In genomic region chr4:140469806-140470733, GRCh38 we compare ENCODE assay signal across 19 cellular contexts. TPM values are rescaled to one million over a fixed set of nuclear protein-coding genes. Genes with fewer than 3 reads are reported as not detected.
"Had no signal": no experiment of that assay in that cellular context is flagged by ENCODE, and none has a peak within 500 bp of the region (broad histone marks: within the 10 kb centered on the region; RNA-seq: fewer than 3 reads in every experiment).

No MANE protein-coding gene starts in this region.

- H3K27ac Mint-ChIP-seq: activated CD4-positive, alpha-beta T cell treated with anti-CD3 and anti-CD28 coated beads, Interleukin-2, amount 10 ng/mL, durations not matched to agents 7 days and 5 days; activated naive CD8-positive, alpha-beta T cell treated with anti-CD3 and anti-CD28 coated beads, Interleukin-2, amount 50 U/mL, for 24 hours; naive thymus-derived CD4-positive, alpha-beta T cell had no signal

- H3K9me3 ChIP-seq: colonic mucosa, gastrocnemius medialis, stomach, uterus had no signal

- H3K27ac ChIP-seq: cardiac muscle cell, colonic mucosa, gastrocnemius medialis, skin epidermis, stomach, uterus, WERI-Rb-1 had no signal

- H3K9me3 Mint-ChIP-seq: activated CD4-positive, alpha-beta T cell treated with anti-CD3 and anti-CD28 coated beads, Interleukin-2, amount 10 ng/mL, durations not matched to agents 7 days and 5 days; activated naive CD8-positive, alpha-beta T cell treated with anti-CD3 and anti-CD28 coated beads, Interleukin-2, amount 50 U/mL, for 24 hours; naive thymus-derived CD4-positive, alpha-beta T cell had no signal

- H3K4me1 Mint-ChIP-seq: activated CD4-positive, alpha-beta T cell treated with anti-CD3 and anti-CD28 coated beads, Interleukin-2, amount 10 ng/mL, durations not matched to agents 7 days and 5 days; activated naive CD8-positive, alpha-beta T cell treated with anti-CD3 and anti-CD28 coated beads, Interleukin-2, amount 50 U/mL, for 24 hours; naive thymus-derived CD4-positive, alpha-beta T cell had no signal

- H3K4me3 ChIP-seq: cardiac muscle cell, colonic mucosa, gastrocnemius medialis, skin epidermis, stomach, uterus had no signal

- H3K36me3 ChIP-seq: cardiac muscle cell, colonic mucosa, gastrocnemius medialis, stomach, uterus, WERI-Rb-1 had no signal

- H3K4me1 ChIP-seq: colonic mucosa, gastrocnemius medialis, stomach, uterus had no signal

- H3K4me3 Mint-ChIP-seq: activated CD4-positive, alpha-beta T cell treated with anti-CD3 and anti-CD28 coated beads, Interleukin-2, amount 10 ng/mL, durations not matched to agents 7 days and 5 days; activated naive CD8-positive, alpha-beta T cell treated with anti-CD3 and anti-CD28 coated beads, Interleukin-2, amount 50 U/mL, for 24 hours; naive thymus-derived CD4-positive, alpha-beta T cell had no signal

- H3K27me3 ChIP-seq: colonic mucosa, gastrocnemius medialis, uterus had no signal

- DNase-seq: activated CD4-positive, alpha-beta T cell treated with anti-CD3 and anti-CD28 coated beads, Interleukin-2, amount 10 ng/mL, durations not matched to agents 7 days and 5 days; activated CD8-positive, alpha-beta memory T cell treated with anti-CD3 and anti-CD28 coated beads for 24 hours; activated naive CD4-positive, alpha-beta T cell treated with Interleukin-2 at 50 U/mL for 16 hours; activated naive CD8-positive, alpha-beta T cell treated with anti-CD3 and anti-CD28 coated beads, Interleukin-2, amount 50 U/mL, for 24 hours; colonic mucosa; gastrocnemius medialis; naive thymus-derived CD4-positive, alpha-beta T cell; occipital lobe; stomach; T-helper 1 cell; uterus; WERI-Rb-1 had no signal

- H3K36me3 Mint-ChIP-seq: naive thymus-derived CD4-positive, alpha-beta T cell had no signal

RNA-seq across cellular contexts. Expression of gene MGAT4D, which starts 28.0 kb away (rescaled TPM):
- total RNA-seq: activated CD4-positive, alpha-beta T cell treated with anti-CD3 and anti-CD28 coated beads, Interleukin-2, amount 10 ng/mL, durations not matched to agents 7 days and 5 days; astrocyte; cardiac muscle cell; colonic mucosa; fibroblast of lung; gastrocnemius medialis; lung microvascular endothelial cell; naive thymus-derived CD4-positive, alpha-beta T cell; occipital lobe; renal cortical epithelial cell; stomach; uterus had no signal
- polyA plus RNA-seq: cardiac muscle cell; fibroblast of lung; naive thymus-derived CD4-positive, alpha-beta T cell; stomach; thymus had no signal
